ENCODE assay signal across 26 cellular contexts in the genomic region with DNA sequence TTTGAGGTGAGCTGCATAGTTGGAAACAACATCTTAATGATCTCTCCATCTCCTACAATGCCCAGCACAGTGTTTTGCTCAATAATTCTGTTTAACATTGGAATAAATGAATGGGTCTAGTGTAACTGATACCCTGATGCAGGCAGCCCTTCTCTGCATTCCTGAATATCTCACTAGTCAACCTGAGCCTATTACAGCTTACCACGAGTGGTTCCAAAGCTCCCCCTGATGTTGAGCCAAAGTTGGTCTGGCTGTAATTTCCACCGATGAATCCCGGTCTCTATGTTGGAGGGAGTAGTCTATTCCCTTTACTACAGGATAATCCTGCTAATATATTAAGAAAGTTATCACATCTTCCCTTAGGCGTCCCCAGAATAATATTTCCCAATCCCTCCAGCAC.
"Had no signal": no experiment of that assay in that cellular context is flagged by ENCODE, and none has a peak within 500 bp of the region (broad histone marks: within the 10 kb centered on the region; RNA-seq: fewer than 3 reads in every experiment).

No MANE protein-coding gene starts in this region.

- ATAC-seq: activated CD8-positive, alpha-beta memory T cell treated with anti-CD3 and anti-CD28 coated beads, Interleukin-2, amount 10 ng/mL, durations not matched to agents 7 days and 5 days; activated CD8-positive, alpha-beta T cell treated with anti-CD3 and anti-CD28 coated beads for 36 hours; body of pancreas; heart right ventricle; left cardiac atrium; lower lobe of right lung; naive thymus-derived CD4-positive, alpha-beta T cell; stimulated activated naive B cell treated with anti-CD40 and anti-IgM and Interleukin-4, amounts not matched to agents 10 μg/mL and 1 μg/mL and 100 μg/mL, for 72 hours had no signal

- FAIRE-seq: endometrium had no signal

- H3K27me3 Mint-ChIP-seq: activated CD8-positive, alpha-beta T cell treated with anti-CD3 and anti-CD28 coated beads for 36 hours; activated naive CD4-positive, alpha-beta T cell treated with anti-CD3 and anti-CD28 coated beads, Interleukin-2, amount 50 U/mL, for 24 hours had no signal

- DNase-seq: activated CD4-positive, alpha-beta T cell treated with anti-CD3 and anti-CD28 coated beads, Interleukin-2, amount 10 ng/mL, durations not matched to agents 7 days and 5 days; activated CD4-positive, CD25-positive, alpha-beta regulatory T cell treated with anti-CD3 and anti-CD28 coated beads, Interleukin-2, amount 50 U/mL, for 72 hours; activated CD8-positive, alpha-beta memory T cell treated with anti-CD3 and anti-CD28 coated beads, Interleukin-2, amount 10 ng/mL, durations not matched to agents 7 days and 5 days; activated CD8-positive, alpha-beta T cell treated with anti-CD3 and anti-CD28 coated beads for 36 hours; activated gamma-delta T cell treated with Interleukin-2 at 50 U/mL for 16 hours; anterior cingulate cortex; body of pancreas; heart right ventricle; islet precursor cell; left cardiac atrium; lower lobe of right lung; naive thymus-derived CD4-positive, alpha-beta T cell; occipital lobe; sigmoid colon; stimulated activated CD4-positive, alpha-beta T cell treated with anti-CD3 and anti-CD28 coated beads, Interleukin-2, amount 100 ng/mL, for 48 hours; stimulated activated CD8-positive, alpha-beta memory T cell treated with anti-CD3 and anti-CD28 coated beads, Interleukin-4, amount 100 ng/mL, for 48 hours; stimulated activated naive B cell treated with anti-CD40 and anti-IgM and Interleukin-4, amounts not matched to agents 10 μg/mL and 1 μg/mL and 100 μg/mL, for 72 hours; upper lobe of left lung had no signal

- H3K27ac ChIP-seq: body of pancreas, cardiac muscle cell, heart right ventricle, lower lobe of right lung, sigmoid colon, thoracic aorta, upper lobe of left lung, VCaP had no signal

- H3K4me1 ChIP-seq: body of pancreas, heart right ventricle, lower lobe of right lung, sigmoid colon, upper lobe of left lung had no signal

- H3K4me3 ChIP-seq: body of pancreas, cardiac muscle cell, heart right ventricle, lower lobe of right lung, sigmoid colon, thoracic aorta, upper lobe of left lung had no signal

- H3K27ac Mint-ChIP-seq: activated CD4-positive, alpha-beta T cell treated with anti-CD3 and anti-CD28 coated beads, Interleukin-2, amount 10 ng/mL, durations not matched to agents 7 days and 5 days; activated CD8-positive, alpha-beta memory T cell treated with anti-CD3 and anti-CD28 coated beads, Interleukin-2, amount 10 ng/mL, durations not matched to agents 7 days and 5 days; activated CD8-positive, alpha-beta T cell treated with anti-CD3 and anti-CD28 coated beads for 36 hours; activated naive CD4-positive, alpha-beta T cell treated with anti-CD3 and anti-CD28 coated beads, Interleukin-2, amount 50 U/mL, for 24 hours; activated T-helper 1 cell treated with anti-CD3 and anti-CD28 coated beads, Interleukin-12 subunit alpha, Interleukin-12 subunit beta, Interleukin-2, Interleukin-4 antibody, amounts not matched to agents 30 ng/mL and 10 ng/mL and 1 ng/mL, durations not matched to agents 14 hours and 24 hours and 36 hours; stimulated activated naive B cell treated with anti-CD40 and anti-IgM and Interleukin-4, amounts not matched to agents 10 μg/mL and 1 μg/mL and 100 μg/mL, for 72 hours; T-helper 2 cell treated with Interferon-gamma antibody and Interleukin-4, amounts not matched to agents 5 μg/mL and 100 μg/mL, for 36 hours had no signal

- H3K27me3 ChIP-seq: body of pancreas, cardiac muscle cell, sigmoid colon, upper lobe of left lung had no signal

- H3K4me1 Mint-ChIP-seq: activated CD4-positive, alpha-beta T cell treated with anti-CD3 and anti-CD28 coated beads, Interleukin-2, amount 10 ng/mL, durations not matched to agents 7 days and 5 days; activated CD8-positive, alpha-beta memory T cell treated with anti-CD3 and anti-CD28 coated beads, Interleukin-2, amount 10 ng/mL, durations not matched to agents 7 days and 5 days; activated naive CD4-positive, alpha-beta T cell treated with anti-CD3 and anti-CD28 coated beads, Interleukin-2, amount 50 U/mL, for 24 hours had no signal

- H3K36me3 ChIP-seq: cardiac muscle cell, heart right ventricle, lower lobe of right lung, sigmoid colon, thoracic aorta, upper lobe of left lung had no signal

- H3K9me3 Mint-ChIP-seq: activated CD4-positive, alpha-beta T cell treated with anti-CD3 and anti-CD28 coated beads, Interleukin-2, amount 10 ng/mL, durations not matched to agents 7 days and 5 days; activated CD8-positive, alpha-beta T cell treated with anti-CD3 and anti-CD28 coated beads for 36 hours; activated naive CD4-positive, alpha-beta T cell treated with anti-CD3 and anti-CD28 coated beads, Interleukin-2, amount 50 U/mL, for 24 hours; T-helper 2 cell treated with Interferon-gamma antibody and Interleukin-4, amounts not matched to agents 5 μg/mL and 100 μg/mL, for 36 hours had no signal

- H3K4me3 Mint-ChIP-seq: activated CD4-positive, alpha-beta T cell treated with anti-CD3 and anti-CD28 coated beads, Interleukin-2, amount 10 ng/mL, durations not matched to agents 7 days and 5 days; activated CD8-positive, alpha-beta memory T cell treated with anti-CD3 and anti-CD28 coated beads, Interleukin-2, amount 10 ng/mL, durations not matched to agents 7 days and 5 days; activated CD8-positive, alpha-beta T cell treated with anti-CD3 and anti-CD28 coated beads for 36 hours; activated naive CD4-positive, alpha-beta T cell treated with anti-CD3 and anti-CD28 coated beads, Interleukin-2, amount 50 U/mL, for 24 hours; activated T-helper 1 cell treated with anti-CD3 and anti-CD28 coated beads, Interleukin-12 subunit alpha, Interleukin-12 subunit beta, Interleukin-2, Interleukin-4 antibody, amounts not matched to agents 30 ng/mL and 10 ng/mL and 1 ng/mL, durations not matched to agents 14 hours and 24 hours and 36 hours; naive thymus-derived CD4-positive, alpha-beta T cell; neural crest cell; stimulated activated naive B cell treated with anti-CD40 and anti-IgM and Interleukin-4, amounts not matched to agents 10 μg/mL and 1 μg/mL and 100 μg/mL, for 72 hours; T-helper 2 cell treated with Interferon-gamma antibody and Interleukin-4, amounts not matched to agents 5 μg/mL and 100 μg/mL, for 36 hours had no signal

- H3K9me3 ChIP-seq: body of pancreas, lower lobe of right lung, sigmoid colon, thoracic aorta, upper lobe of left lung had no signal

- H3K36me3 Mint-ChIP-seq: activated CD8-positive, alpha-beta memory T cell treated with anti-CD3 and anti-CD28 coated beads, Interleukin-2, amount 10 ng/mL, durations not matched to agents 7 days and 5 days; naive thymus-derived CD4-positive, alpha-beta T cell had no signal
